ENCODE assay signal across 14 cellular contexts in the genomic region with DNA sequence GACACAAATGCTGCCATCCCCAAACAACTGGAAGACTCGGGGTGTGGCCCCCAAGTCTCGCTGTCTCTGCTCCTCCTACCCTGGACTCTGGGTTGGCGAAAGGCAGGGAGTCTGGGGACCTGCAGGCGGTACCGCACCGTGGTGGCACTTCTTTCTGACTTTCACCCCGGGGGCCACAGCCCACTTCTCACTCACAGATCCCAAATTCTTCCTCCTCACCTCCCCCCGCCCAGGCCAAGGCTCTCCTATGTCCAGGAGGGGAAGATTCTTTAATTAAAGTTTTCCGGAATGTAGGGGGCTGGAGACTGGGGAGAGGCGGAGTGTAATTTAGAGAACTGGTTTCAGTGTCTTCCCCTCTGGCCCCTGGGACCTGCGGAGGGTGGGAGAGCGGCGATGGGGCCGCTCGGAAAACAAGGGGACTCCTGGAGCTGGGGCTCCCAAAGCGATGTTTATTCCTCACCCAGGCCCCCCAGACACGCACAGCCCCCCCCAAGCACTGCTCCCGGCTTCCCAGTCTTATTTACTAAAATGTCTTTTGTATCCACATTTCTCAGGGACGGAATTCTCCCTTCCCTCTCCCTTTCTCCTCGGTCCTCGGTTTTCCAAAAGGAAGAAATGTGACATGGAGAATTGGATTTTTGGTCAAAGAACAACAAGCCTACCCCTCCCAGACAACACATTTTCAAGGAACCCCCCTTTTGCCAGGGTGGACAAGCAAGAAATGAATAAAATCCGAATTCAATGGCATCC. TPM values are rescaled to one million over a fixed set of nuclear protein-coding genes. Genes with fewer than 3 reads are reported as not detected.
DNase-seq lines count a peak whose midpoint lies in the region; ATAC-seq and TF ChIP-seq lines count a peak whose summit lies in the region.
"Had no signal": no experiment of that assay in that cellular context is flagged by ENCODE, and none has a peak within 500 bp of the region (broad histone marks: within the 10 kb centered on the region; RNA-seq: fewer than 3 reads in every experiment).

No MANE protein-coding gene starts in this region.

- no peak overlapping the region for H2BK12ac ChIP-seq in trophoblast cell (ENCODE audit: low read length)

- peaks cover 3% of the 10 kb centered on the region for H3K79me2 ChIP-seq in trophoblast cell (ENCODE audit: control insufficient read depth, insufficient read depth, low read length, poor library complexity)

- H3K9me3 Mint-ChIP-seq in activated CD4-positive, alpha-beta T cell treated with anti-CD3 and anti-CD28 coated beads, Interleukin-2, amount 10 ng/mL, durations not matched to agents 7 days and 5 days: no peaks in the 10 kb centered on the region
- H3K9me3 Mint-ChIP-seq in activated CD4-positive, alpha-beta T cell treated with anti-CD3 and anti-CD28 coated beads for 36 hours (ENCODE audit: low read depth): no peaks in the 10 kb centered on the region
- no peaks in the 10 kb centered on the region for H3K9me3 Mint-ChIP-seq in T-cell

- H3K4me1 Mint-ChIP-seq in activated CD4-positive, alpha-beta T cell treated with anti-CD3 and anti-CD28 coated beads, Interleukin-2, amount 10 ng/mL, durations not matched to agents 7 days and 5 days: peaks cover 16% of the 10 kb centered on the region
- H3K4me1 Mint-ChIP-seq in activated CD4-positive, alpha-beta T cell treated with anti-CD3 and anti-CD28 coated beads for 36 hours: peaks cover 26% of the 10 kb centered on the region
- H3K4me1 Mint-ChIP-seq in T-cell: peaks cover 19 to 29% (median 23%) of the 10 kb centered on the region in 3 donors

- no peaks in the 10 kb centered on the region for H3K36me3 ChIP-seq in iPS-18a (ENCODE audit: control insufficient read depth, low read depth, low read length)
- H3K36me3 ChIP-seq in trophoblast cell (ENCODE audit: control insufficient read depth in 1 of 2, insufficient read depth in 2 of 2, low read length in 2 of 2): no peaks in the 10 kb centered on the region
- no peaks in the 10 kb centered on the region for H3K36me3 ChIP-seq in adrenal gland (replicated peaks in 1 of 2)
- H3K36me3 ChIP-seq: left lung had no signal

- no peak overlapping the region for H2BK5ac ChIP-seq in trophoblast cell (ENCODE audit: low read depth, low read length, poor library complexity)

- H3K36me3 Mint-ChIP-seq in activated CD4-positive, alpha-beta T cell treated with anti-CD3 and anti-CD28 coated beads, Interleukin-2, amount 10 ng/mL, durations not matched to agents 7 days and 5 days (ENCODE audit: low read depth): no peaks in the 10 kb centered on the region
- H3K36me3 Mint-ChIP-seq in activated CD4-positive, alpha-beta T cell treated with anti-CD3 and anti-CD28 coated beads for 36 hours (ENCODE audit: low read depth): no peaks in the 10 kb centered on the region
- H3K36me3 Mint-ChIP-seq in T-cell: no peaks in the 10 kb centered on the region

- peak overlapping the region; percentile 25 for H3K4me2 ChIP-seq in trophoblast cell (ENCODE audit: low read length)
- H3K4me2 ChIP-seq: A549 had no signal

- DNase-seq in activated CD4-positive, alpha-beta T cell treated with anti-CD3 and anti-CD28 coated beads, Interleukin-2, amount 10 ng/mL, durations not matched to agents 7 days and 5 days: no peak
- no peak for DNase-seq in activated CD4-positive, alpha-beta T cell treated with anti-CD3 and anti-CD28 coated beads for 36 hours
- no peak for DNase-seq in T-cell
- DNase-seq in trophoblast cell: no peak
- DNase-seq in adrenal gland: no peak
- DNase-seq in stimulated activated CD4-positive, alpha-beta T cell treated with anti-CD3 and anti-CD28 coated beads, Interleukin-4, amount 100 ng/mL, for 1 hour: no peak
- DNase-seq: activated CD4-positive, alpha-beta T cell treated with anti-CD3 and anti-CD28 coated beads for 4 hours; left lung; NCI-H1436 treated with DMSO at 0.1 percent for 48 hours had no signal

- H3K27me3 Mint-ChIP-seq in activated CD4-positive, alpha-beta T cell treated with anti-CD3 and anti-CD28 coated beads, Interleukin-2, amount 10 ng/mL, durations not matched to agents 7 days and 5 days: peaks cover 84% of the 10 kb centered on the region
- peaks cover 78% of the 10 kb centered on the region for H3K27me3 Mint-ChIP-seq in activated CD4-positive, alpha-beta T cell treated with anti-CD3 and anti-CD28 coated beads for 36 hours
- H3K27me3 Mint-ChIP-seq in T-cell: peaks cover 74 to 96% of the 10 kb centered on the region in 2 donors

- H3K4me1 ChIP-seq in iPS-18a (ENCODE audit: control insufficient read depth, low read depth, low read length): peaks cover 41% of the 10 kb centered on the region
- H3K4me1 ChIP-seq in trophoblast cell (ENCODE audit: control insufficient read depth in 1 of 2, insufficient read depth in 2 of 2, low read length in 2 of 2): peaks cover 56 to 61% of the 10 kb centered on the region in 2 experiments
- H3K4me1 ChIP-seq in adrenal gland (replicated peaks in 1 of 2): peaks cover 8 to 14% of the 10 kb centered on the region in 2 donors

- no peak overlapping the region for H2AK5ac ChIP-seq in trophoblast cell (ENCODE audit: low read length)

- no peak overlapping the region for H3K18ac ChIP-seq in trophoblast cell (ENCODE audit: low read length)

- no peak overlapping the region for H4K12ac ChIP-seq in trophoblast cell (ENCODE audit: low read depth, low read length)

- TF ChIP-seq CTCF in adrenal gland (IDR thresholded peaks at IDR 0.05): no peak

- peaks cover 83% of the 10 kb centered on the region for H3K27me3 ChIP-seq in iPS-18a (ENCODE audit: control insufficient read depth, insufficient read depth, low read length)
- H3K27me3 ChIP-seq in trophoblast cell (ENCODE audit: insufficient read depth, low read length): peaks cover 27% of the 10 kb centered on the region
- peaks cover 56% of the 10 kb centered on the region for H3K27me3 ChIP-seq in adrenal gland

- ATAC-seq in activated CD4-positive, alpha-beta T cell treated with anti-CD3 and anti-CD28 coated beads for 36 hours: no peak
- ATAC-seq in T-cell (replicated peaks in 1 of 4): no peak
- no peak for ATAC-seq in esophagus mucosa
- ATAC-seq: A549, left lung had no signal

- no peak overlapping the region for H3K4ac ChIP-seq in trophoblast cell (ENCODE audit: low read depth, low read length)

- WGBS in trophoblast cell (ENCODE audit: extremely low coverage, insufficient coverage, insufficient read length): no CpG with 5 or more reads among the region's 22 CpGs
- 33 to 45% (median 38%) methylated on average over 21 to 22 of the region's 22 CpGs for WGBS in adrenal gland, 4 donors

- H3K27ac Mint-ChIP-seq in activated CD4-positive, alpha-beta T cell treated with anti-CD3 and anti-CD28 coated beads, Interleukin-2, amount 10 ng/mL, durations not matched to agents 7 days and 5 days: no peak overlapping the region
- no peak overlapping the region for H3K27ac Mint-ChIP-seq in activated CD4-positive, alpha-beta T cell treated with anti-CD3 and anti-CD28 coated beads for 36 hours
- H3K27ac Mint-ChIP-seq in T-cell: no peak overlapping the region

- H3K79me1 ChIP-seq in trophoblast cell (ENCODE audit: low read length): peaks cover 18% of the 10 kb centered on the region

- peak overlapping the region; percentile 26 for H3K4me3 Mint-ChIP-seq in activated CD4-positive, alpha-beta T cell treated with anti-CD3 and anti-CD28 coated beads, Interleukin-2, amount 10 ng/mL, durations not matched to agents 7 days and 5 days
- H3K4me3 Mint-ChIP-seq in activated CD4-positive, alpha-beta T cell treated with anti-CD3 and anti-CD28 coated beads for 36 hours: no peak overlapping the region
- H3K4me3 Mint-ChIP-seq in T-cell: peak overlapping the region; percentile 46 to 77 (median 59)

- H4K8ac ChIP-seq in trophoblast cell (ENCODE audit: low read depth, low read length): no peak overlapping the region

- H3K4me3 ChIP-seq in iPS-18a (ENCODE audit: low read length) (peak overlapping the region; percentile 40), trophoblast cell (ENCODE audit: low read depth, low read length) (no peak overlapping the region), adrenal gland (no peak overlapping the region)
- H3K4me3 ChIP-seq: A549, left lung had no signal

- no peak overlapping the region for H3K27ac ChIP-seq in iPS-18a (ENCODE audit: low read length)
- H3K27ac ChIP-seq in trophoblast cell (ENCODE audit: low read depth, low read length): no peak overlapping the region
- no peak overlapping the region for H3K27ac ChIP-seq in adrenal gland
- H3K27ac ChIP-seq: A549, left lung had no signal

- intact Hi-C loops in activated CD4-positive, alpha-beta T cell treated with anti-CD3 and anti-CD28 coated beads for 36 hours (cut with DNase I, micrococcal nuclease): no loop called here
- intact Hi-C loops in adrenal gland (cut with DNase I): no loop called here

- no peak overlapping the region for H3K9ac ChIP-seq in iPS-18a (ENCODE audit: low read length)
- H3K9ac ChIP-seq in trophoblast cell (ENCODE audit: low read length): no peak overlapping the region

- peak overlapping the region; percentile 11 for H4K91ac ChIP-seq in trophoblast cell (ENCODE audit: low read depth, low read length)

- peak overlapping the region; percentile 34 for H2BK120ac ChIP-seq in trophoblast cell (ENCODE audit: insufficient read depth, low read length, poor library complexity)

- no peak for TF ChIP-seq POLR2A in adrenal gland (IDR thresholded peaks at IDR 0.05)

- no peak overlapping the region for H3K14ac ChIP-seq in trophoblast cell (ENCODE audit: low read length)

- no peak overlapping the region for H2AFZ ChIP-seq in trophoblast cell (ENCODE audit: insufficient read depth, low read length, poor library complexity)

- no peak overlapping the region for H3K23ac ChIP-seq in trophoblast cell (ENCODE audit: low read length)

- H3K9me3 ChIP-seq in iPS-18a (ENCODE audit: control insufficient read depth, low read depth, low read length) (no peaks in the 10 kb centered on the region), trophoblast cell (ENCODE audit: insufficient read depth, low read depth, low read length) (peaks cover 6% of the 10 kb centered on the region), adrenal gland (replicated peaks in 1 of 3) (no peaks in the 10 kb centered on the region)
- H3K9me3 ChIP-seq: A549, left lung had no signal

- POLR2A ChIA-PET in activated CD4-positive, alpha-beta T cell treated with anti-CD3 and anti-CD28 coated beads, Interleukin-2, amount 10 ng/mL, durations not matched to agents 7 days and 5 days (lab: Charles Lee): no interaction called here
- POLR2A ChIA-PET in activated CD4-positive, alpha-beta T cell treated with anti-CD3 and anti-CD28 coated beads for 36 hours (lab: Charles Lee): no interaction called here
- POLR2A ChIA-PET in T-cell (lab: Charles Lee): no interaction called here

- CTCF ChIA-PET in activated CD4-positive, alpha-beta T cell treated with anti-CD3 and anti-CD28 coated beads, Interleukin-2, amount 10 ng/mL, durations not matched to agents 7 days and 5 days (lab: Charles Lee): no interaction called here
- CTCF ChIA-PET in activated CD4-positive, alpha-beta T cell treated with anti-CD3 and anti-CD28 coated beads for 36 hours (lab: Charles Lee): no interaction called here
- CTCF ChIA-PET in T-cell (lab: Charles Lee): no interaction called here

RNA-seq across cellular contexts. Expression of a gene that starts 1.2 kb away (rescaled TPM):
- total RNA-seq in activated CD4-positive, alpha-beta T cell treated with anti-CD3 and anti-CD28 coated beads, Interleukin-2, amount 10 ng/mL, durations not matched to agents 7 days and 5 days: not detected
- total RNA-seq in activated CD4-positive, alpha-beta T cell treated with anti-CD3 and anti-CD28 coated beads for 36 hours: under 1 TPM; 0.09 to 0.12 TPM
- total RNA-seq in T-cell (under 1 TPM in 3 of 5 donors, not detected in 2; 0.09 to 0.12 (median 0.10) TPM), adrenal gland (1 to 10 TPM in 2 of 8 donors, under 1 TPM in 4, not detected in 2; 0.17 to 1.1 (median 0.46) TPM), esophagus mucosa (5.9 TPM)
- polyA plus RNA-seq in trophoblast cell (2013): 6.5 and 6.7 TPM in 2 replicates
- 1 to 10 TPM in 1 of 3 donors, under 1 TPM in 2; 0.16 to 1.0 (median 0.40) TPM for polyA plus RNA-seq in adrenal gland

RNA-seq across cellular contexts. Expression of a gene that starts 34.1 kb away (rescaled TPM):
- total RNA-seq in activated CD4-positive, alpha-beta T cell treated with anti-CD3 and anti-CD28 coated beads, Interleukin-2, amount 10 ng/mL, durations not matched to agents 7 days and 5 days: not detected
- not detected for total RNA-seq in activated CD4-positive, alpha-beta T cell treated with anti-CD3 and anti-CD28 coated beads for 36 hours
- total RNA-seq in T-cell (not detected), adrenal gland (1 to 10 TPM in 3 of 8 donors, under 1 TPM in 3, not detected in 2; 0.23 to 2.0 (median 0.83) TPM), esophagus mucosa (not detected)
- 32.1 and 33.5 TPM in 2 replicates for polyA plus RNA-seq in trophoblast cell (2013)
- polyA plus RNA-seq in adrenal gland: under 1 TPM in 2 of 3 donors, not detected in 1; 0.07 to 0.15 TPM
- total RNA-seq: endothelial cell of umbilical vein, NCI-H460 had no signal
- polyA plus RNA-seq: endothelial cell of umbilical vein had no signal
